18 cellular contexts compared by ENCODE assay signal in genomic region chr20:60359010-60359409, GRCh38.
DNase-seq lines count a peak whose midpoint lies in the region; ATAC-seq and TF ChIP-seq lines count a peak whose summit lies in the region.
"Had no signal": no experiment of that assay in that cellular context is flagged by ENCODE, and none has a peak within 500 bp of the region (broad histone marks: within the 10 kb centered on the region; RNA-seq: fewer than 3 reads in every experiment).

No MANE protein-coding gene starts in this region.

- no peak overlapping the region for H3K56ac ChIP-seq in H9 (ENCODE audit: insufficient read length, low read depth, low read length)

- H3K4me3 ChIP-seq in RWPE2 (ENCODE audit: severe bottlenecking), result no peak overlapping the region
- peak overlapping the region in 1 of 2 donors; percentile 9 for H3K4me3 ChIP-seq in neuronal stem cell (ENCODE audit: low read length in 2 of 2)
- H3K4me3 ChIP-seq: A549; BLaER1 treated with 17β-estradiol and CSF1 and Interleukin-3, amounts not matched to agents 10 nM and 100 nM had no signal

- no peak overlapping the region for H2BK12ac ChIP-seq in H9 (ENCODE audit: insufficient read length, low read depth, low read length)
- no peak overlapping the region for H2BK12ac ChIP-seq in neuronal stem cell (ENCODE audit: low read length)

- H3K4me1 Mint-ChIP-seq in H9, result peaks cover 0 to 6% of the 10 kb centered on the region in 2 experiments; a peak in 2 of 4 replicates
- H3K4me1 Mint-ChIP-seq: B cell had no signal

- H2AFZ ChIP-seq in H9 (ENCODE audit: low read length) (no peak overlapping the region), neuronal stem cell (ENCODE audit: low read length) (no peak overlapping the region)

- H2BK15ac ChIP-seq in H9 (ENCODE audit: low read depth, low read length) (no peak overlapping the region), neuronal stem cell (ENCODE audit: low read length) (no peak overlapping the region)

- no peaks in the 10 kb centered on the region for H3K27me3 Mint-ChIP-seq in H9 (ENCODE audit: low read depth)
- H3K27me3 Mint-ChIP-seq: B cell; CD4-positive, alpha-beta T cell had no signal

- H3K23ac ChIP-seq in H9 (ENCODE audit: insufficient read length, low read depth, low read length) (no peak overlapping the region), neuronal stem cell (ENCODE audit: low read depth, low read length, poor library complexity) (no peak overlapping the region)

- ATAC-seq in RWPE2 (ENCODE audit: low read depth) (no peak), HG03439 (IDR thresholded peaks at IDR 0.05; ENCODE audit: unreplicated experiment) (no peak)
- ATAC-seq: A549; CD8-positive, alpha-beta T cell had no signal

- H3K14ac ChIP-seq in H9 (ENCODE audit: insufficient read depth, low read length) (no peak overlapping the region; the same call in 1 of the 2 replicates), neuronal stem cell (ENCODE audit: low read length) (no peak overlapping the region)

- H2BK120ac ChIP-seq in H9 (ENCODE audit: low read depth, low read length, poor library complexity, severe bottlenecking), result no peak overlapping the region
- no peak overlapping the region for H2BK120ac ChIP-seq in neuronal stem cell (ENCODE audit: low read depth, low read length)

- H3T11ph ChIP-seq in H9 (ENCODE audit: low read length), result no peak overlapping the region

- no CpG with 5 or more reads among the region's 5 CpGs for WGBS in H9 (ENCODE audit: extremely low coverage, insufficient read length, low lambda C conversion rate)
- no CpG with 5 or more reads among the region's 5 CpGs for WGBS in neuronal stem cell (ENCODE audit: extremely low coverage in 2 of 2, insufficient read length in 2 of 2, insufficient replicate concordance in 1 of 2), 2 donors

- H3K23me2 ChIP-seq in H9 (ENCODE audit: insufficient read length, low read depth, low read length, poor library complexity, severe bottlenecking), result no peaks in the 10 kb centered on the region

- no peak overlapping the region for H4K8ac ChIP-seq in H9 (replicated peaks; ENCODE audit: insufficient read length, low read depth, low read length)
- no peak overlapping the region for H4K8ac ChIP-seq in neuronal stem cell (ENCODE audit: low read depth, low read length)

- no peak overlapping the region for H3K4ac ChIP-seq in H9 (ENCODE audit: low read depth, low read length)
- H3K4ac ChIP-seq in neuronal stem cell (ENCODE audit: low read length), result no peak overlapping the region

- no peak overlapping the region for H3K4me3 Mint-ChIP-seq in H9
- H3K4me3 Mint-ChIP-seq: B cell; CD4-positive, alpha-beta T cell; CD8-positive, alpha-beta T cell had no signal

- TF ChIP-seq CTCF in H9 (conservative IDR thresholded peaks at IDR 0.05) (no peak), RWPE2 (IDR thresholded peaks at IDR 0.05; ENCODE audit: poor library complexity, severe bottlenecking) (no peak)

- H3K4me1 ChIP-seq in H9 (ENCODE audit: insufficient read depth, low read length), result no peaks in the 10 kb centered on the region
- H3K4me1 ChIP-seq in RWPE2 (ENCODE audit: insufficient read depth, poor library complexity, severe bottlenecking), result no peaks in the 10 kb centered on the region
- peaks cover 0 to 4% of the 10 kb centered on the region in 2 donors for H3K4me1 ChIP-seq in neuronal stem cell (ENCODE audit: control insufficient read depth in 2 of 2, insufficient read depth in 1 of 2, low read depth in 1 of 2, low read length in 2 of 2)
- H3K4me1 ChIP-seq: A549, Caco-2 had no signal

- H3K27me3 ChIP-seq in H9 (ENCODE audit: insufficient read depth, low read length) (no peaks in the 10 kb centered on the region), RWPE2 (ENCODE audit: insufficient read depth, poor library complexity, severe bottlenecking) (peaks cover 79% of the 10 kb centered on the region), neuronal stem cell (ENCODE audit: control insufficient read depth in 3 of 3, insufficient read depth in 3 of 3, low read depth in 1 of 3, low read length in 3 of 3) (no peaks in the 10 kb centered on the region)
- H3K27me3 ChIP-seq: BLaER1 treated with 17β-estradiol and CSF1 and Interleukin-3, amounts not matched to agents 10 nM and 100 nM had no signal

- no peaks in the 10 kb centered on the region for H3K79me2 ChIP-seq in H9 (ENCODE audit: insufficient read depth, low read length)

- no peak overlapping the region for H2BK20ac ChIP-seq in H9 (ENCODE audit: low read depth, low read length, poor library complexity, severe bottlenecking)

- no peak overlapping the region for H4K91ac ChIP-seq in H9 (ENCODE audit: insufficient read length, low read depth, low read length)
- H4K91ac ChIP-seq in neuronal stem cell (ENCODE audit: low read depth, low read length, poor library complexity), result no peak overlapping the region

- H3K36me3 ChIP-seq in RWPE2 (ENCODE audit: low read depth), result no peaks in the 10 kb centered on the region
- H3K36me3 ChIP-seq in neuronal stem cell (replicated peaks in 1 of 2; ENCODE audit: control insufficient read depth in 2 of 2, insufficient read depth in 2 of 2, low read length in 2 of 2), result no peaks in the 10 kb centered on the region

- no peak for DNase-seq in H9
- peak; percentile 62 for DNase-seq in RWPE2 (ENCODE audit: low spot score)
- no peak for DNase-seq in neuronal stem cell (ENCODE audit: low spot score)
- DNase-seq in NCI-H510A treated with DMSO at 0.1 percent for 48 hours (lab: John Stamatoyannopoulos, UW), result no peak
- DNase-seq in NCI-H187 treated with DMSO at 0.1 percent for 48 hours (lab: John Stamatoyannopoulos, UW), result no peak
- DNase-seq: AML-193; Caco-2; Calu3; CD4-positive, alpha-beta T cell; CD8-positive, alpha-beta T cell; DMS79 treated with DMSO at 0.1 percent for 48 hours; GF-D8 had no signal

- no peak overlapping the region for H3K9ac ChIP-seq in H9 (ENCODE audit: extremely low read depth, insufficient read length, low read length)
- no peak overlapping the region for H3K9ac ChIP-seq in neuronal stem cell (ENCODE audit: low read depth, low read length, poor library complexity)
- H3K9ac ChIP-seq: BLaER1 treated with 17β-estradiol and CSF1 and Interleukin-3, amounts not matched to agents 10 nM and 100 nM had no signal

- H3K18ac ChIP-seq in H9 (ENCODE audit: insufficient read length, low read depth, low read length), result no peak overlapping the region
- peak overlapping the region; percentile 35 for H3K18ac ChIP-seq in neuronal stem cell (ENCODE audit: low read length)

- H3K9me3 Mint-ChIP-seq in H9, result no peaks in the 10 kb centered on the region; a peak in 1 of 5 replicates
- H3K9me3 Mint-ChIP-seq: CD4-positive, alpha-beta T cell; CD8-positive, alpha-beta T cell had no signal

- no peak overlapping the region for H3K27ac Mint-ChIP-seq in H9
- H3K27ac Mint-ChIP-seq: B cell; CD4-positive, alpha-beta T cell; CD8-positive, alpha-beta T cell had no signal

- no peak overlapping the region for H2AK5ac ChIP-seq in H9 (ENCODE audit: insufficient read length, low read length)
- no peak overlapping the region for H2AK5ac ChIP-seq in neuronal stem cell (ENCODE audit: low read depth, low read length)

- H4K5ac ChIP-seq in H9 (ENCODE audit: insufficient read length, low read depth, low read length), result peak overlapping the region; percentile 24

- H3K36me3 Mint-ChIP-seq in H9 (ENCODE audit: insufficient read depth in 1 of 3, low read depth in 3 of 3), result no peaks in the 10 kb centered on the region
- H3K36me3 Mint-ChIP-seq: CD8-positive, alpha-beta T cell had no signal

- H3K79me1 ChIP-seq in H9 (ENCODE audit: insufficient read depth, low read depth, low read length, poor library complexity, severe bottlenecking) (no peaks in the 10 kb centered on the region), neuronal stem cell (ENCODE audit: low read depth, low read length) (no peaks in the 10 kb centered on the region)

- no peaks in the 10 kb centered on the region for H4K20me1 ChIP-seq in H9 (ENCODE audit: control insufficient read depth, insufficient read depth, insufficient read length)

- no peak overlapping the region for H3K4me2 ChIP-seq in H9 (ENCODE audit: insufficient read depth, insufficient read length, low read length)
- no peak overlapping the region for H3K4me2 ChIP-seq in neuronal stem cell (ENCODE audit: insufficient read depth, low read length, poor library complexity, severe bottlenecking)
- H3K4me2 ChIP-seq: A549; BLaER1 treated with 17β-estradiol and CSF1 and Interleukin-3, amounts not matched to agents 10 nM and 100 nM had no signal

- H3K27ac ChIP-seq in H9 (ENCODE audit: insufficient read length, low read depth, low read length) (no peak overlapping the region), RWPE2 (ENCODE audit: poor library complexity, severe bottlenecking) (no peak overlapping the region), neuronal stem cell (replicated peaks; ENCODE audit: low read length) (no peak overlapping the region)
- H3K27ac ChIP-seq: 22Rv1; A549; BLaER1 treated with 17β-estradiol and CSF1 and Interleukin-3, amounts not matched to agents 10 nM and 100 nM; C4-2B had no signal

- H3K9me3 ChIP-seq in H9 (ENCODE audit: control insufficient read depth, low read depth, low read length), result no peaks in the 10 kb centered on the region
- no peaks in the 10 kb centered on the region for H3K9me3 ChIP-seq in RWPE2 (ENCODE audit: severe bottlenecking)
- H3K9me3 ChIP-seq in neuronal stem cell (replicated peaks in 1 of 2; ENCODE audit: control insufficient read depth in 2 of 2, insufficient read depth in 1 of 2, low read depth in 1 of 2, low read length in 2 of 2), result no peaks in the 10 kb centered on the region
- H3K9me3 ChIP-seq: A549; BLaER1 treated with 17β-estradiol and CSF1 and Interleukin-3, amounts not matched to agents 10 nM and 100 nM; Caco-2 had no signal

- H2BK5ac ChIP-seq in H9 (ENCODE audit: insufficient read length, low read length) (no peak overlapping the region), neuronal stem cell (ENCODE audit: low read length) (no peak overlapping the region)
